14 cellular contexts compared by ENCODE assay signal in the genomic region with DNA sequence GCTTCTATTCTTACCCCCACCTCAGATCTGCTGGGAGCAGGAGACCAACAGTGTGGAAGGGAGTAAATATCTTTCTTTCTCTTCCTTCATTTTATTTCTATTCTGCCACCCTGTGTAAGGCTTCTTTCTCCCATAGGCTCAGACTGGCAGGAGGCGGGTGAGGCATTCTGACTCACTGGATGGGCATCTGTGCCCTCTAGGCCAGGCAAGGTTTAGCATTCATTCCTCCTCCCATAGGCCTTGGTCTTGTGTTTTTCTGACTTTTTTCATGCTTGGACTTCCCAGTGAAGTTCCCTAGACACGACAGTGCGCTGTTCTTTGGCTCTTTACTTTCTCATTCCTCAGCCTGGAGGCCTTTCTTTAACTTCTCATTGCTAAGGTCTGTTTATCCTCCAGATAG.
DNase-seq lines count a peak whose midpoint lies in the region; ATAC-seq and TF ChIP-seq lines count a peak whose summit lies in the region.
"Had no signal": no experiment of that assay in that cellular context is flagged by ENCODE, and none has a peak within 500 bp of the region (broad histone marks: within the 10 kb centered on the region; RNA-seq: fewer than 3 reads in every experiment).

No MANE protein-coding gene starts in this region.

- H2BK120ac ChIP-seq in trophoblast cell (ENCODE audit: insufficient read depth, low read length, poor library complexity), result no peak overlapping the region

- H3K9me3 ChIP-seq in Panc1 (ENCODE audit: control insufficient read depth, insufficient read depth, low read depth, low read length) (no peaks in the 10 kb centered on the region), trophoblast cell (ENCODE audit: insufficient read depth, low read depth, low read length) (no peaks in the 10 kb centered on the region)
- H3K9me3 ChIP-seq: Caco-2, Peyer's patch had no signal

- H3K4me1 Mint-ChIP-seq in activated T-helper 17 cell treated with anti-CD3 and anti-CD28 coated beads, Interleukin-2, amount 50 U/mL, for 72 hours, result no peaks in the 10 kb centered on the region

- no peaks in the 10 kb centered on the region for H3K4me1 ChIP-seq in Panc1 (ENCODE audit: control insufficient read depth, insufficient read depth, low read length)
- peaks cover 2 to 4% of the 10 kb centered on the region in 2 experiments for H3K4me1 ChIP-seq in trophoblast cell (ENCODE audit: control insufficient read depth in 1 of 2, insufficient read depth in 2 of 2, low read length in 2 of 2)
- H3K4me1 ChIP-seq: Caco-2, Peyer's patch had no signal

- no peaks in the 10 kb centered on the region for H3K9me3 Mint-ChIP-seq in activated T-helper 17 cell treated with anti-CD3 and anti-CD28 coated beads, Interleukin-2, amount 50 U/mL, for 72 hours
- H3K9me3 Mint-ChIP-seq: WTC11 had no signal

- no peak overlapping the region for H4K8ac ChIP-seq in trophoblast cell (ENCODE audit: low read depth, low read length)

- ATAC-seq in Panc1 (peak; percentile 68; the same call in 1 of the 2 replicates), GM18511 (IDR thresholded peaks at IDR 0.05; ENCODE audit: unreplicated experiment) (no peak)
- ATAC-seq in activated T-helper 17 cell treated with anti-CD3 and anti-CD28 coated beads, Interleukin-2, amount 50 U/mL, for 72 hours (replicated peaks), result no peak

- no CpG with 5 or more reads among the region's 3 CpGs for WGBS in trophoblast cell (ENCODE audit: extremely low coverage, insufficient coverage, insufficient read length)

- H3K27ac ChIP-seq in Panc1 (ENCODE audit: low read length) (no peak overlapping the region), trophoblast cell (ENCODE audit: low read depth, low read length) (no peak overlapping the region)
- H3K27ac ChIP-seq: HL-60, Peyer's patch had no signal

- POLR2A ChIA-PET in Panc1 (lab: Charles Lee), result no interaction called here

- CTCF ChIA-PET in Panc1 (lab: Charles Lee), result no interaction called here

- H3K79me2 ChIP-seq in trophoblast cell (ENCODE audit: control insufficient read depth, insufficient read depth, low read length, poor library complexity), result no peaks in the 10 kb centered on the region

- no peak for TF ChIP-seq CTCF in Panc1 (IDR thresholded peaks at IDR 0.05)

- no peak overlapping the region for H2AK5ac ChIP-seq in trophoblast cell (ENCODE audit: low read length)

- H3K4me3 ChIP-seq in Panc1 (ENCODE audit: low read depth in 2 of 2, low read length in 2 of 2) (no peak overlapping the region), trophoblast cell (ENCODE audit: low read depth, low read length) (no peak overlapping the region)
- H3K4me3 ChIP-seq: Peyer's patch had no signal

- H3K4ac ChIP-seq in trophoblast cell (ENCODE audit: low read depth, low read length), result no peak overlapping the region

- H4K91ac ChIP-seq in trophoblast cell (ENCODE audit: low read depth, low read length), result no peak overlapping the region

- in situ Hi-C loops in Panc1 (cut with HindIII; ENCODE audit: low pct_unique_long_range_greater_than_20kb, low sequenced_read_pairs), result no loop called here

- H3K27me3 ChIP-seq in Panc1 (ENCODE audit: control insufficient read depth, insufficient read depth, low read length) (no peaks in the 10 kb centered on the region), trophoblast cell (ENCODE audit: insufficient read depth, low read length) (no peaks in the 10 kb centered on the region)
- H3K27me3 ChIP-seq: Peyer's patch had no signal

- DNase-seq in GM04504 (ENCODE audit: low read depth) (peak; percentile 2), Panc1 (ENCODE audit: low read depth, low spot score) (no peak), epidermal melanocyte (ENCODE audit: insufficient read length, low spot score) (peak; percentile 30), trophoblast cell (peak; percentile 43 to 55), occipital lobe (lab: John Stamatoyannopoulos, UW) (no peak), iPS-NIHi7 (ENCODE audit: extremely low spot score) (no peak)
- DNase-seq: Caco-2, glutamatergic neuron, NCI-H1930, Peyer's patch had no signal

- H3K14ac ChIP-seq in trophoblast cell (ENCODE audit: low read length), result no peak overlapping the region

- no peak overlapping the region for H2BK12ac ChIP-seq in trophoblast cell (ENCODE audit: low read length)

- intact Hi-C loops in Panc1 (cut with micrococcal nuclease; ENCODE audit: unreplicated experiment), result no loop called here

- H3K4me3 Mint-ChIP-seq in activated T-helper 17 cell treated with anti-CD3 and anti-CD28 coated beads, Interleukin-2, amount 50 U/mL, for 72 hours, result no peak overlapping the region
- H3K4me3 Mint-ChIP-seq: WTC11 had no signal

- H3K36me3 ChIP-seq in Panc1 (ENCODE audit: control insufficient read depth, insufficient read depth, low read length) (no peaks in the 10 kb centered on the region), trophoblast cell (ENCODE audit: control insufficient read depth in 1 of 2, insufficient read depth in 2 of 2, low read length in 2 of 2) (no peaks in the 10 kb centered on the region)
- H3K36me3 ChIP-seq: Peyer's patch had no signal

- H4K12ac ChIP-seq in trophoblast cell (ENCODE audit: low read depth, low read length), result no peak overlapping the region

- H2BK5ac ChIP-seq in trophoblast cell (ENCODE audit: low read depth, low read length, poor library complexity), result no peak overlapping the region

- no peak overlapping the region for H3K4me2 ChIP-seq in trophoblast cell (ENCODE audit: low read length)

- H3K18ac ChIP-seq in trophoblast cell (ENCODE audit: low read length), result no peak overlapping the region

- no peaks in the 10 kb centered on the region for H3K36me3 Mint-ChIP-seq in activated T-helper 17 cell treated with anti-CD3 and anti-CD28 coated beads, Interleukin-2, amount 50 U/mL, for 72 hours (ENCODE audit: low read depth)
- H3K36me3 Mint-ChIP-seq: WTC11 had no signal

- H3K23ac ChIP-seq in trophoblast cell (ENCODE audit: low read length), result no peak overlapping the region

- BruUV-seq in Panc1 (replicated peaks; lab: Mats Ljungman, UMichigan), result no TSS peak

- H3K79me1 ChIP-seq in trophoblast cell (ENCODE audit: low read length), result no peaks in the 10 kb centered on the region

- H2AFZ ChIP-seq in trophoblast cell (ENCODE audit: insufficient read depth, low read length, poor library complexity), result no peak overlapping the region

- no peaks in the 10 kb centered on the region for H3K27me3 Mint-ChIP-seq in activated T-helper 17 cell treated with anti-CD3 and anti-CD28 coated beads, Interleukin-2, amount 50 U/mL, for 72 hours

- H3K27ac Mint-ChIP-seq in activated T-helper 17 cell treated with anti-CD3 and anti-CD28 coated beads, Interleukin-2, amount 50 U/mL, for 72 hours, result no peak overlapping the region
- H3K27ac Mint-ChIP-seq: WTC11 had no signal

- H3K9ac ChIP-seq in trophoblast cell (ENCODE audit: low read length), result no peak overlapping the region

Comparison
In these comparisons a context has a peak if more than half of its experiments do, and no peak if none do; other contexts are left out.
1. DNase-seq: peak in GM04504 (single experiment), epidermal melanocyte (single experiment) and trophoblast cell (2 of 2); none in Panc1 (single experiment), occipital lobe (single experiment) and iPS-NIHi7 (single experiment).